2 cellular contexts compared by ENCODE assay signal in the genomic region with DNA sequence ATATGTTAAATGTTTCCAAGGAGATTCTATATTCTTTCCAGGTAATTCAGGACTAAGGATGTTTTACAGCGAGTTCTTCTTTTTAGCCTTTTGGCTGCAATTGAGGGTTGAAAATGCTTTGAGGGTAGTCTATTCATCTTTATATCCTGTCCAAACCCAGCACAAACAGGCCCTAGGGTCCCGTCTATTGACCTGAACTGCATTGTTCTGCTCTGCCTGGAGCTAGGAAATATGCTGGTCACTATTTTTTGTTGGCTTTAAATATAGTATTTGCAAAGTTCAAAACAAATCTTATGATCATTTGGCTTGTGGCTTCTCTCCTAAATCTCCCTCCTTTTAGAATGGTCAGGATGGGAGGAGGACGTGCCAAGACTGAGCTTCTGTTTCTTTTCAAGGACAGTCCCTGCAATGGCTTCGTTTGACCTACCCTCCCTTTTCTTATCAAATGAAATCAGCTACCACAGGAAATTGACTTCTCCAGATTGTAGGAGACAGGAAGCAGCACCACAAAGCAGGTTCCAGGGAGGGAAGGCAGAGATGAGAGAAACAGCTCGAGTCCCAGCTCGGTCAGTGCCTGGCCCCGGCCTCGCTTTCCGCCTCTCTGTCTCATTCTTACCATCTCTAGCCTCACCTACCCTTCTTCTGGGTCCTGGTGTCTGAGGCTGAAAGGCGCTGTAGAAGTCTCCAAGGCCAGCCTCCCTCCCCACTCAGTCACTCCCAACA.
TF ChIP-seq lines count a peak whose summit lies in the region.

No MANE protein-coding gene starts in this region.

TF ChIP-seq in HCT116, 20 proteins besides CTCF, POLR2A, EP300 and RAD21 (continued from another document):
- TF ChIP-seq, protein P1, sequence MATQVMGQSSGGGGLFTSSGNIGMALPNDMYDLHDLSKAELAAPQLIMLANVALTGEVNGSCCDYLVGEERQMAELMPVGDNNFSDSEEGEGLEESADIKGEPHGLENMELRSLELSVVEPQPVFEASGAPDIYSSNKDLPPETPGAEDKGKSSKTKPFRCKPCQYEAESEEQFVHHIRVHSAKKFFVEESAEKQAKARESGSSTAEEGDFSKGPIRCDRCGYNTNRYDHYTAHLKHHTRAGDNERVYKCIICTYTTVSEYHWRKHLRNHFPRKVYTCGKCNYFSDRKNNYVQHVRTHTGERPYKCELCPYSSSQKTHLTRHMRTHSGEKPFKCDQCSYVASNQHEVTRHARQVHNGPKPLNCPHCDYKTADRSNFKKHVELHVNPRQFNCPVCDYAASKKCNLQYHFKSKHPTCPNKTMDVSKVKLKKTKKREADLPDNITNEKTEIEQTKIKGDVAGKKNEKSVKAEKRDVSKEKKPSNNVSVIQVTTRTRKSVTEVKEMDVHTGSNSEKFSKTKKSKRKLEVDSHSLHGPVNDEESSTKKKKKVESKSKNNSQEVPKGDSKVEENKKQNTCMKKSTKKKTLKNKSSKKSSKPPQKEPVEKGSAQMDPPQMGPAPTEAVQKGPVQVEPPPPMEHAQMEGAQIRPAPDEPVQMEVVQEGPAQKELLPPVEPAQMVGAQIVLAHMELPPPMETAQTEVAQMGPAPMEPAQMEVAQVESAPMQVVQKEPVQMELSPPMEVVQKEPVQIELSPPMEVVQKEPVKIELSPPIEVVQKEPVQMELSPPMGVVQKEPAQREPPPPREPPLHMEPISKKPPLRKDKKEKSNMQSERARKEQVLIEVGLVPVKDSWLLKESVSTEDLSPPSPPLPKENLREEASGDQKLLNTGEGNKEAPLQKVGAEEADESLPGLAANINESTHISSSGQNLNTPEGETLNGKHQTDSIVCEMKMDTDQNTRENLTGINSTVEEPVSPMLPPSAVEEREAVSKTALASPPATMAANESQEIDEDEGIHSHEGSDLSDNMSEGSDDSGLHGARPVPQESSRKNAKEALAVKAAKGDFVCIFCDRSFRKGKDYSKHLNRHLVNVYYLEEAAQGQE (IDR thresholded peaks at IDR 0.05; ENCODE audit: low read depth) = no peak
- TF ChIP-seq, protein P2, sequence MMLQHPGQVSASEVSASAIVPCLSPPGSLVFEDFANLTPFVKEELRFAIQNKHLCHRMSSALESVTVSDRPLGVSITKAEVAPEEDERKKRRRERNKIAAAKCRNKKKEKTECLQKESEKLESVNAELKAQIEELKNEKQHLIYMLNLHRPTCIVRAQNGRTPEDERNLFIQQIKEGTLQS (IDR thresholded peaks at IDR 0.05) = no peak
- TF ChIP-seq EZH2 (IDR thresholded peaks at IDR 0.05) = no peak
- TF ChIP-seq ELF1 (IDR thresholded peaks at IDR 0.05; ENCODE audit: borderline replicate concordance, low read depth) = no peak
- TF ChIP-seq EGR1 (IDR thresholded peaks at IDR 0.05; ENCODE audit: low read depth) = no peak
- no peak for TF ChIP-seq POLR2AphosphoS5 (IDR thresholded peaks at IDR 0.05; ENCODE audit: low read depth, low read length)
- TF ChIP-seq SRF (IDR thresholded peaks at IDR 0.05; ENCODE audit: low read depth) = no peak
- TF ChIP-seq YY1 (IDR thresholded peaks at IDR 0.05; ENCODE audit: extremely low read depth, insufficient replicate concordance, low read depth, low read length) = no peak

TF ChIP-seq in SK-N-SH treated with all-trans-retinoic acid at 6 μM for 48 hours, 23 proteins besides CTCF, POLR2A, EP300 and RAD21 (continued from another document):
- TF ChIP-seq, protein P3, sequence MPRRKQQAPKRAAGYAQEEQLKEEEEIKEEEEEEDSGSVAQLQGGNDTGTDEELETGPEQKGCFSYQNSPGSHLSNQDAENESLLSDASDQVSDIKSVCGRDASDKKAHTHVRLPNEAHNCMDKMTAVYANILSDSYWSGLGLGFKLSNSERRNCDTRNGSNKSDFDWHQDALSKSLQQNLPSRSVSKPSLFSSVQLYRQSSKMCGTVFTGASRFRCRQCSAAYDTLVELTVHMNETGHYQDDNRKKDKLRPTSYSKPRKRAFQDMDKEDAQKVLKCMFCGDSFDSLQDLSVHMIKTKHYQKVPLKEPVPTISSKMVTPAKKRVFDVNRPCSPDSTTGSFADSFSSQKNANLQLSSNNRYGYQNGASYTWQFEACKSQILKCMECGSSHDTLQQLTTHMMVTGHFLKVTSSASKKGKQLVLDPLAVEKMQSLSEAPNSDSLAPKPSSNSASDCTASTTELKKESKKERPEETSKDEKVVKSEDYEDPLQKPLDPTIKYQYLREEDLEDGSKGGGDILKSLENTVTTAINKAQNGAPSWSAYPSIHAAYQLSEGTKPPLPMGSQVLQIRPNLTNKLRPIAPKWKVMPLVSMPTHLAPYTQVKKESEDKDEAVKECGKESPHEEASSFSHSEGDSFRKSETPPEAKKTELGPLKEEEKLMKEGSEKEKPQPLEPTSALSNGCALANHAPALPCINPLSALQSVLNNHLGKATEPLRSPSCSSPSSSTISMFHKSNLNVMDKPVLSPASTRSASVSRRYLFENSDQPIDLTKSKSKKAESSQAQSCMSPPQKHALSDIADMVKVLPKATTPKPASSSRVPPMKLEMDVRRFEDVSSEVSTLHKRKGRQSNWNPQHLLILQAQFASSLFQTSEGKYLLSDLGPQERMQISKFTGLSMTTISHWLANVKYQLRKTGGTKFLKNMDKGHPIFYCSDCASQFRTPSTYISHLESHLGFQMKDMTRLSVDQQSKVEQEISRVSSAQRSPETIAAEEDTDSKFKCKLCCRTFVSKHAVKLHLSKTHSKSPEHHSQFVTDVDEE (CRISPR knock-in tag; IDR thresholded peaks at IDR 0.05) = no peak
